In the genomic region with DNA sequence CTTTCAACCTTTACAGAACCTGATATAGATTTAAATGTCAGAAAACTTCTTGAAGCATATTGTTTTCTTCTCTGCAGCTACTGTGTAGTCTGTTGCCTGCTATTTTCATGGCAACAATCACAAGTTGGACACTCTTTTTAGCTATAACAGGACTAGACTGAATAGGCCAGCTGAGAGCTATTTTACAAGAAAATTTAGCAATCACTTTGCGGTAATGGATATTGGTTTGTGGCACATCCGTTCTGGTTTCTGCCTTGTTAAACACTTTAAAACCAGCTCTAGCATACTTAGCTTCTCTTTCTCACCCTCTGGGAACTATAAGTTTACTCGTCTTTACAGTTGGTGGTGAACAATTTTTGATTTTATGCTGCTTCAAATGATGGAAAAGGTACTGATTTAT, we compare ENCODE assay signal across 22 cellular contexts.
DNase-seq lines count a peak whose midpoint lies in the region; ATAC-seq, FAIRE-seq and TF ChIP-seq lines count a peak whose summit lies in the region.
"Had no signal": no experiment of that assay in that cellular context is flagged by ENCODE, and none has a peak within 500 bp of the region (broad histone marks: within the 10 kb centered on the region; RNA-seq: fewer than 3 reads in every experiment).

No MANE protein-coding gene starts in this region.

- DNase-seq in GF-D8 (lab: John Stamatoyannopoulos, UW) = peak; percentile 31
- peak; percentile 85 for DNase-seq in MV-4-11 (lab: John Stamatoyannopoulos, UW)
- DNase-seq in RPMI7951 (ENCODE audit: low read depth) = peak; percentile 62
- DNase-seq in activated naive CD4-positive, alpha-beta T cell treated with anti-CD3 and anti-CD28 coated beads, Interleukin-2, amount 10 ng/mL, durations not matched to agents 7 days and 5 days = no peak
- DNase-seq in type B pancreatic cell (ENCODE audit: extremely low spot score, unreplicated experiment) = no peak
- no peak for DNase-seq in activated CD4-positive, alpha-beta T cell treated with anti-CD3 and anti-CD28 coated beads, Interleukin-2, amount 50 U/mL, for 48 hours
- DNase-seq: C1 segment of cervical spinal cord; CD8-positive, alpha-beta memory T cell; DND-41; H7; HFFc6; Kasumi-1; NCI-H1417 treated with DMSO at 0.1 percent for 48 hours; NCI-H187 treated with DMSO at 0.1 percent for 48 hours; NCI-H2227 treated with DMSO at 0.1 percent for 48 hours; NCI-H510A treated with DMSO at 0.1 percent for 48 hours; NCI-H774; SK-N-SH had no signal

- CTCF ChIA-PET in activated naive CD4-positive, alpha-beta T cell treated with anti-CD3 and anti-CD28 coated beads, Interleukin-2, amount 10 ng/mL, durations not matched to agents 7 days and 5 days (lab: Charles Lee) = no interaction called here

- H3K4me1 Mint-ChIP-seq in activated naive CD4-positive, alpha-beta T cell treated with anti-CD3 and anti-CD28 coated beads, Interleukin-2, amount 10 ng/mL, durations not matched to agents 7 days and 5 days = no peaks in the 10 kb centered on the region
- H3K4me1 Mint-ChIP-seq in type B pancreatic cell (ENCODE audit: unreplicated experiment) = no peaks in the 10 kb centered on the region
- H3K4me1 Mint-ChIP-seq: CD8-positive, alpha-beta memory T cell had no signal

- H3K4me3 Mint-ChIP-seq in activated naive CD4-positive, alpha-beta T cell treated with anti-CD3 and anti-CD28 coated beads, Interleukin-2, amount 10 ng/mL, durations not matched to agents 7 days and 5 days = no peak overlapping the region
- no peak overlapping the region for H3K4me3 Mint-ChIP-seq in type B pancreatic cell
- H3K4me3 Mint-ChIP-seq: CD8-positive, alpha-beta memory T cell; HFFc6 had no signal

- TF ChIP-seq CTCF in type B pancreatic cell (conservative IDR thresholded peaks at IDR 0.05) = no peak

- FAIRE-seq in islet of Langerhans (lab: Jason Lieb, UNC) = peak; percentile 45

- no peaks in the 10 kb centered on the region for H3K36me3 Mint-ChIP-seq in activated naive CD4-positive, alpha-beta T cell treated with anti-CD3 and anti-CD28 coated beads, Interleukin-2, amount 10 ng/mL, durations not matched to agents 7 days and 5 days
- no peaks in the 10 kb centered on the region for H3K36me3 Mint-ChIP-seq in type B pancreatic cell
- H3K36me3 Mint-ChIP-seq: CD8-positive, alpha-beta memory T cell had no signal

- H3K9me3 Mint-ChIP-seq in activated naive CD4-positive, alpha-beta T cell treated with anti-CD3 and anti-CD28 coated beads, Interleukin-2, amount 10 ng/mL, durations not matched to agents 7 days and 5 days = no peaks in the 10 kb centered on the region
- no peaks in the 10 kb centered on the region for H3K9me3 Mint-ChIP-seq in type B pancreatic cell
- H3K9me3 Mint-ChIP-seq: CD8-positive, alpha-beta memory T cell; HFFc6 had no signal

- no peak for ATAC-seq in GM21360 (IDR thresholded peaks at IDR 0.05; ENCODE audit: unreplicated experiment)
- ATAC-seq: Panc1, Right ventricle myocardium inferior had no signal

- H3K27ac Mint-ChIP-seq in activated naive CD4-positive, alpha-beta T cell treated with anti-CD3 and anti-CD28 coated beads, Interleukin-2, amount 10 ng/mL, durations not matched to agents 7 days and 5 days = no peak overlapping the region
- no peak overlapping the region for H3K27ac Mint-ChIP-seq in type B pancreatic cell
- H3K27ac Mint-ChIP-seq: CD8-positive, alpha-beta memory T cell; HFFc6 had no signal

- no peaks in the 10 kb centered on the region for H3K27me3 Mint-ChIP-seq in activated naive CD4-positive, alpha-beta T cell treated with anti-CD3 and anti-CD28 coated beads, Interleukin-2, amount 10 ng/mL, durations not matched to agents 7 days and 5 days
- no peaks in the 10 kb centered on the region for H3K27me3 Mint-ChIP-seq in type B pancreatic cell
- H3K27me3 Mint-ChIP-seq: CD8-positive, alpha-beta memory T cell had no signal

Comparison
In these comparisons a context has a peak if more than half of its experiments do, and no peak if none do; other contexts are left out.
1. DNase-seq: peak in GF-D8 (single experiment), MV-4-11 (single experiment) and RPMI7951 (single experiment); none in activated naive CD4-positive, alpha-beta T cell treated with anti-CD3 and anti-CD28 coated beads, Interleukin-2, amount 10 ng/mL, durations not matched to agents 7 days and 5 days (single experiment), type B pancreatic cell (single experiment) and activated CD4-positive, alpha-beta T cell treated with anti-CD3 and anti-CD28 coated beads, Interleukin-2, amount 50 U/mL, for 48 hours (0 of 2).